ENCODE assay signal across 1 cellular context in genomic region chr1:37515185-37516034, GRCh38.
A peak's percentile ranks its signal among the peaks of the same experiment; 100 is the strongest.
TF ChIP-seq lines count a peak whose summit lies in the region.

No MANE protein-coding gene starts in this region.

TF ChIP-seq in HepG2, 621 proteins besides CTCF, POLR2A, EP300 and RAD21 (continued from another document and continues in another):
- no peak for TF ChIP-seq ZBTB49 (CRISPR knock-in tag; IDR thresholded peaks at IDR 0.05; ENCODE audit: borderline replicate concordance)
- TF ChIP-seq ZNF609 (CRISPR knock-in tag; IDR thresholded peaks at IDR 0.05; ENCODE audit: borderline replicate concordance) = no peak
- no peak for TF ChIP-seq KLF6 (CRISPR knock-in tag; IDR thresholded peaks at IDR 0.05)
- TF ChIP-seq ZNF614 (CRISPR knock-in tag; IDR thresholded peaks at IDR 0.05; ENCODE audit: borderline replicate concordance) = no peak
- TF ChIP-seq ZBTB38 (CRISPR knock-in tag; IDR thresholded peaks at IDR 0.05) = peak; percentile 81
- 0 out of 2 replicates have a peak, but pooled peaks have one; percentile 1 for TF ChIP-seq ZNF501 (CRISPR knock-in tag; IDR thresholded peaks at IDR 0.05)
- TF ChIP-seq ZBED4 (CRISPR knock-in tag; IDR thresholded peaks at IDR 0.05; ENCODE audit: borderline replicate concordance) = no peak
- 0 out of 2 replicates have a peak, but pooled peaks have one; percentile 24 for TF ChIP-seq ZNF33A (CRISPR knock-in tag; IDR thresholded peaks at IDR 0.05; ENCODE audit: borderline replicate concordance)
- no peak for TF ChIP-seq RBM22 (optimal IDR thresholded peaks at IDR 0.05; ENCODE audit: low read length)
- TF ChIP-seq, protein P1, sequence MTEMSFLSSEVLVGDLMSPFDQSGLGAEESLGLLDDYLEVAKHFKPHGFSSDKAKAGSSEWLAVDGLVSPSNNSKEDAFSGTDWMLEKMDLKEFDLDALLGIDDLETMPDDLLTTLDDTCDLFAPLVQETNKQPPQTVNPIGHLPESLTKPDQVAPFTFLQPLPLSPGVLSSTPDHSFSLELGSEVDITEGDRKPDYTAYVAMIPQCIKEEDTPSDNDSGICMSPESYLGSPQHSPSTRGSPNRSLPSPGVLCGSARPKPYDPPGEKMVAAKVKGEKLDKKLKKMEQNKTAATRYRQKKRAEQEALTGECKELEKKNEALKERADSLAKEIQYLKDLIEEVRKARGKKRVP (CRISPR knock-in tag; IDR thresholded peaks at IDR 0.05) = no peak
- no peak for TF ChIP-seq ZNF780A (CRISPR knock-in tag; IDR thresholded peaks at IDR 0.05)
- no peak for TF ChIP-seq HDAC6 (IDR thresholded peaks at IDR 0.05; ENCODE audit: low read depth, low read length)
- TF ChIP-seq, protein P2, sequence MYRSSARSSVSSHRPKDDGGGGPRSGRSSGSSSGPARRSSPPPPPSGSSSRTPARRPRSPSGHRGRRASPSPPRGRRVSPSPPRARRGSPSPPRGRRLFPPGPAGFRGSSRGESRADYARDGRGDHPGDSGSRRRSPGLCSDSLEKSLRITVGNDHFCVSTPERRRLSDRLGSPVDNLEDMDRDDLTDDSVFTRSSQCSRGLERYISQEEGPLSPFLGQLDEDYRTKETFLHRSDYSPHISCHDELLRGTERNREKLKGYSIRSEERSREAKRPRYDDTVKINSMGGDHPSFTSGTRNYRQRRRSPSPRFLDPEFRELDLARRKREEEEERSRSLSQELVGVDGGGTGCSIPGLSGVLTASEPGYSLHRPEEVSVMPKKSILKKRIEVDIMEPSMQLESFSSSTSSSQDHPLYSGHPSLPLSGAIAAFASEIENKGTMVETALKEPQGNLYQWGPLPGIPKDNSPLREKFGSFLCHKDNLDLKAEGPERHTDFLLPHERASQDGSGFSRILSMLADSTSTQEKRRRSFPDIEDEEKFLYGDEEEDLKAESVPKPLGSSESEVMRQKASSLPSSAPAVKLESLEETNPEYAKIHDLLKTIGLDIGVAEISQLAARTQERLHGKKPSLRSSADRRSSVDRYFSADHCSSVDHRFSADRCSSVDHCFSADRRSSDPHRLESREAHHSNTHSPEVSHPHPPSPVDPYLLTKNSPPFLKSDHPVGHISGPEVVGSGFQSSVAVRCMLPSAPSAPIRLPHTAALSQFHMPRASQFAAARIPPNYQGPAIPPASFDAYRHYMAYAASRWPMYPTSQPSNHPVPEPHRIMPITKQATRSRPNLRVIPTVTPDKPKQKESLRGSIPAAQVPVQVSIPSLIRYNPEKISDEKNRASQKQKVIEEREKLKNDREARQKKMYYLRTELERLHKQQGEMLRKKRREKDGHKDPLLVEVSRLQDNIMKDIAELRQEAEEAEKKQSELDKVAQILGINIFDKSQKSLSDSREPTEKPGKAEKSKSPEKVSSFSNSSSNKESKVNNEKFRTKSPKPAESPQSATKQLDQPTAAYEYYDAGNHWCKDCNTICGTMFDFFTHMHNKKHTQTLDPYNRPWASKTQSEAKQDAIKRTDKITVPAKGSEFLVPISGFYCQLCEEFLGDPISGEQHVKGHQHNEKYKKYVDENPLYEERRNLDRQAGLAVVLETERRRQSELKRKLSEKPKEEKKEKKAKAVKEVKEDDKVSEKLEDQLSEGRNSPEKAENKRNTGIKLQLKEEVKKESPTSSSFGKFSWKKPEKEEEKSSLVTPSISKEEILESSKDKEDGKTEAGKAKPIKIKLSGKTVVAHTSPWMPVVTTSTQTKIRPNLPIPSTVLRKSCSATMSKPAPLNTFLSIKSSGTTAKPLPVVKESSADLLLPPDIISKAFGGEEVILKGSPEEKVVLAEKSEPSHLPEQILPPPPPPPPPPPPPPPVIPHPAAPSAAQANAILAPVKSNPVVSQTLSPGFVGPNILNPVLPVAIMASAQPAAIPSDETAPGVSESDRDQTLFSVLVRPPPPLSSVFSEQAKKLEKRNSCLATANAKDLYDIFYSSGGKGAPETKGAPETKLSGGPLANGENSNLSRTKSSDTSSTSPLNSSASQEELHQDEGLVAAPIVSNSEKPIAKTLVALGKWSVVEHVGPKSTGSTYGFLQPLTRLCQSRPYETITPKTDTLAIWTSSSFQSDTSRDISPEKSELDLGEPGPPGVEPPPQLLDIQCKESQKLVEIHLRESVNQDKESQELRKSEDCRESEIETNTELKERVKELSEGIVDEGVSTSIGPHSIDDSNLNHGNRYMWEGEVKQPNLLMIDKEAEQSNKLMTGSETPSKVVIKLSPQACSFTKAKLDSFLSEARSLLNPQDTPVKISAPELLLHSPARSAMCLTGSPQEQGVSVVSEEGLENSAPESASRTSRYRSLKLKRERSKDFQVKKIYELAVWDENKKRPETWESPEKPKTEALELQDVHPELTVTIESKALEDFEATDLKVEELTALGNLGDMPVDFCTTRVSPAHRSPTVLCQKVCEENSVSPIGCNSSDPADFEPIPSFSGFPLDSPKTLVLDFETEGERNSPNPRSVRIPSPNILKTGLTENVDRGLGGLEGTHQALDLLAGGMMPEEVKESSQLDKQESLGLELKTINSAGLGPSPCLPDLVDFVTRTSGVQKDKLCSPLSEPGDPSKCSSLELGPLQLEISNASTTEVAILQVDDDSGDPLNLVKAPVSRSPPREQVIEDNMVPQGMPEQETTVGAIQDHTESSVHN (CRISPR knock-in tag; IDR thresholded peaks at IDR 0.05) = no peak
- TF ChIP-seq CENPT (CRISPR knock-in tag; IDR thresholded peaks at IDR 0.05; ENCODE audit: low read depth) = no peak
- TF ChIP-seq ZNF772 (CRISPR knock-in tag; IDR thresholded peaks at IDR 0.05) = no peak
- TF ChIP-seq HNF1B (CRISPR knock-in tag; IDR thresholded peaks at IDR 0.05) = peak; percentile 11
- TF ChIP-seq HNF4A (CRISPR knock-in tag; IDR thresholded peaks at IDR 0.05) = no peak
- TF ChIP-seq CCDC6 (CRISPR knock-in tag; IDR thresholded peaks at IDR 0.05) = no peak
- TF ChIP-seq ZNF790 (CRISPR knock-in tag; IDR thresholded peaks at IDR 0.05; ENCODE audit: borderline replicate concordance) = peak; percentile 51; the same call in 1 of the 2 replicates
- no peak for TF ChIP-seq NR2F6 (IDR thresholded peaks at IDR 0.05)
- no peak for TF ChIP-seq NR2F6 (CRISPR knock-in tag; IDR thresholded peaks at IDR 0.05)
- no peak for TF ChIP-seq PTBP1 (IDR thresholded peaks at IDR 0.05; ENCODE audit: low read depth, low read length, poor library complexity, severe bottlenecking)
